ENCODE assay signal across 9 cellular contexts in genomic region chr3:46276497-46277099, GRCh38. TPM values are rescaled to one million over a fixed set of nuclear protein-coding genes. Genes with fewer than 3 reads are reported as not detected.
DNase-seq lines count a peak whose midpoint lies in the region; ATAC-seq and TF ChIP-seq lines count a peak whose summit lies in the region.
"Had no signal": no experiment of that assay in that cellular context is flagged by ENCODE, and none has a peak within 500 bp of the region (broad histone marks: within the 10 kb centered on the region; RNA-seq: fewer than 3 reads in every experiment).

No MANE protein-coding gene starts in this region.

- H3K4me3 ChIP-seq in ascending aorta, result no peak overlapping the region

- no peaks in the 10 kb centered on the region for H3K27me3 ChIP-seq in ascending aorta

- DNase-seq in ELR (ENCODE audit: low read depth), result peak; percentile 49
- DNase-seq in T-helper 17 cell, result peak; percentile 51 to 71 (median 56)
- DNase-seq in ascending aorta (ENCODE audit: low spot score in 2 of 2), result peak in 1 of 2 donors; percentile 66
- peak; percentile 67 for DNase-seq in left lobe of liver (ENCODE audit: low spot score)
- peak; percentile 57 to 61 for DNase-seq in stimulated activated CD8-positive, alpha-beta memory T cell treated with anti-CD3 and anti-CD28 coated beads, Interleukin-2, amount 100 ng/mL, for 1 hour (ENCODE audit: low read depth in 2 of 2)
- no peak for DNase-seq in NCI-H345 treated with DMSO at 0.1 percent for 48 hours (lab: John Stamatoyannopoulos, UW; ENCODE audit: unreplicated experiment)
- no peak for DNase-seq in SHP77 treated with DMSO at 0.1 percent for 48 hours (lab: John Stamatoyannopoulos, UW)

- H3K4me3 Mint-ChIP-seq in T-helper 17 cell, result peak overlapping the region; percentile 68

- ATAC-seq in HG02884 (IDR thresholded peaks at IDR 0.05; ENCODE audit: unreplicated experiment), result peak; percentile 55
- peak; percentile 95 for ATAC-seq in T-helper 17 cell
- ATAC-seq in left lobe of liver, result peak; percentile 98

- H3K36me3 ChIP-seq in ascending aorta, result no peaks in the 10 kb centered on the region

- peak in 2 of 3 experiments; percentile 28 to 37 for TF ChIP-seq CTCF in ascending aorta (IDR thresholded peaks at IDR 0.05)

- peaks cover 5% of the 10 kb centered on the region for H3K36me3 Mint-ChIP-seq in T-helper 17 cell (ENCODE audit: low read depth)

- no peaks in the 10 kb centered on the region for H3K4me1 ChIP-seq in ascending aorta

- no peaks in the 10 kb centered on the region for H3K9me3 ChIP-seq in T-helper 17 cell (ENCODE audit: control insufficient read depth, low read length, poor library complexity, severe bottlenecking)
- H3K9me3 ChIP-seq in ascending aorta, result no peaks in the 10 kb centered on the region

- intact Hi-C loops in ascending aorta (cut with DNase I), result no loop called here

- no peak overlapping the region for H3K27ac ChIP-seq in ascending aorta
- H3K27ac ChIP-seq: VCaP had no signal

- H3K4me1 Mint-ChIP-seq in T-helper 17 cell, result peaks cover 28% of the 10 kb centered on the region

- H3K27ac Mint-ChIP-seq in T-helper 17 cell, result no peak overlapping the region

- H3K27me3 Mint-ChIP-seq in T-helper 17 cell, result no peaks in the 10 kb centered on the region

RNA-seq across cellular contexts. Expression of gene CCR3, which starts 34.3 kb away (rescaled TPM):
- total RNA-seq in T-helper 17 cell, result under 1 TPM; 0.23 to 0.37 TPM
- total RNA-seq in ascending aorta, result not detected
- total RNA-seq in left lobe of liver, result not detected

Comparison
In these comparisons a context has a peak if more than half of its experiments do, and no peak if none do; other contexts are left out.
1. DNase-seq: peak in ELR (single experiment), T-helper 17 cell (3 of 3), left lobe of liver (single experiment) and stimulated activated CD8-positive, alpha-beta memory T cell treated with anti-CD3 and anti-CD28 coated beads, Interleukin-2, amount 100 ng/mL, for 1 hour (2 of 2); none in NCI-H345 treated with DMSO at 0.1 percent for 48 hours (single experiment) and SHP77 treated with DMSO at 0.1 percent for 48 hours (single experiment).
2. Peak in every context shown above with its lines, with median percentiles within 50 percentile points of each other: ATAC-seq.